In the genomic region with DNA sequence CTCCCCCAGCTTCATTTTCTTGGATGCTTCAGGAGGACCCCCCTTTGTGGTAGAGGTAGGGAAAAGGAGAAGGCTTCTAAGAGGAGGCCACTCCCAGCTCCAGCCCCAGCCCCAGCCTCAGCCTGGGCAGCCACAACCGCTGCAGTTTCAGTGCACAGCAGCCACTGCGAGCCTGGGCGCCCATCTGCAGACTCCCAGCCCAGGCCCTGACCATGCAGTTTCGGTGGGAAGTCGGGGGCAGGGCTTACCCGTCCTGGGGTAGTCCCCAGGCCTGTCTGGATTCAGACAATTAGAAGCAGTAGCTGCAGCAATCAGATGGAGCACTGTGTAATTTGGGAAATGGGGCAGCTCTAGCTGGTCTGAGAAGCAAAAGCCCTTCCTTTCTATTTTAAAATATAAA, we compare ENCODE assay signal across 9 cellular contexts. TPM values are rescaled to one million over a fixed set of nuclear protein-coding genes. Genes with fewer than 3 reads are reported as not detected.
DNase-seq lines count a peak whose midpoint lies in the region; ATAC-seq and TF ChIP-seq lines count a peak whose summit lies in the region.
"Had no signal": no experiment of that assay in that cellular context is flagged by ENCODE, and none has a peak within 500 bp of the region (broad histone marks: within the 10 kb centered on the region; RNA-seq: fewer than 3 reads in every experiment).

No MANE protein-coding gene starts in this region.

- H2BK5ac ChIP-seq in neuronal stem cell (ENCODE audit: low read length) = no peak overlapping the region

- H2BK120ac ChIP-seq in neuronal stem cell (ENCODE audit: low read depth, low read length) = no peak overlapping the region

- no peak overlapping the region for H2BK12ac ChIP-seq in neuronal stem cell (ENCODE audit: low read length)

- H3K4me2 ChIP-seq in neuronal stem cell (ENCODE audit: insufficient read depth, low read length, poor library complexity, severe bottlenecking) = no peak overlapping the region
- no peak overlapping the region for H3K4me2 ChIP-seq in PC-3 (ENCODE audit: low read length)

- no peaks in the 10 kb centered on the region for H3K36me3 ChIP-seq in neuronal stem cell (replicated peaks in 1 of 2; ENCODE audit: control insufficient read depth in 2 of 2, insufficient read depth in 2 of 2, low read length in 2 of 2)
- H3K36me3 ChIP-seq in PC-3 (ENCODE audit: low read depth, low read length) = no peaks in the 10 kb centered on the region

- H4K8ac ChIP-seq in neuronal stem cell (ENCODE audit: low read depth, low read length) = no peak overlapping the region

- no peak overlapping the region for H3K14ac ChIP-seq in neuronal stem cell (ENCODE audit: low read length)

- peaks cover 4 to 20% of the 10 kb centered on the region in 2 donors for H3K4me1 ChIP-seq in neuronal stem cell (ENCODE audit: control insufficient read depth in 2 of 2, insufficient read depth in 1 of 2, low read depth in 1 of 2, low read length in 2 of 2)
- no peaks in the 10 kb centered on the region for H3K4me1 ChIP-seq in PC-3 (ENCODE audit: insufficient read depth, low read length)

- DNase-seq in neuronal stem cell (ENCODE audit: low spot score) (no peak), DMS153 treated with DMSO at 0.1 percent for 48 hours (lab: John Stamatoyannopoulos, UW; ENCODE audit: unreplicated experiment) (no peak), HK-2 (ENCODE audit: unreplicated experiment) (no peak), PC-3 (no peak)
- DNase-seq: EL, SHP77 treated with DMSO at 0.1 percent for 48 hours had no signal

- peak overlapping the region; percentile 58 for H3K18ac ChIP-seq in neuronal stem cell (ENCODE audit: low read length)

- H3K79me2 ChIP-seq in PC-3 (ENCODE audit: low read length) = no peaks in the 10 kb centered on the region

- no peak overlapping the region for H3K23ac ChIP-seq in neuronal stem cell (ENCODE audit: low read depth, low read length, poor library complexity)

- CTCF ChIA-PET in PC-3 (lab: Charles Lee) = no interaction called here

- H3K4me3 ChIP-seq in neuronal stem cell (ENCODE audit: low read length in 2 of 2) (no peak overlapping the region), PC-3 (ENCODE audit: low read length) (no peak overlapping the region)

- H2AFZ ChIP-seq in neuronal stem cell (ENCODE audit: low read length) (peak overlapping the region; percentile 27), PC-3 (ENCODE audit: low read length) (no peak overlapping the region)

- no peaks in the 10 kb centered on the region for H4K20me1 ChIP-seq in PC-3 (ENCODE audit: low read length)

- H2BK15ac ChIP-seq in neuronal stem cell (ENCODE audit: low read length) = no peak overlapping the region

- no TSS peak for BruUV-seq in PC-3 (replicated peaks; lab: Mats Ljungman, UMichigan)

- H3K27me3 ChIP-seq in neuronal stem cell (ENCODE audit: control insufficient read depth in 3 of 3, insufficient read depth in 3 of 3, low read depth in 1 of 3, low read length in 3 of 3) (no peaks in the 10 kb centered on the region), PC-3 (ENCODE audit: low read length) (no peaks in the 10 kb centered on the region)

- H3K9me2 ChIP-seq in PC-3 (replicated peaks; ENCODE audit: low read length) = no peaks in the 10 kb centered on the region

- ATAC-seq in GM19023 (IDR thresholded peaks at IDR 0.05; ENCODE audit: unreplicated experiment) (peak; percentile 91), GM21737 (IDR thresholded peaks at IDR 0.05; ENCODE audit: unreplicated experiment) (peak; percentile 62), HG03571 (IDR thresholded peaks at IDR 0.05; ENCODE audit: unreplicated experiment) (peak; percentile 63), PC-3 (no peak)

- H2AK5ac ChIP-seq in neuronal stem cell (ENCODE audit: low read depth, low read length) = no peak overlapping the region

- no CpG with 5 or more reads among the region's 6 CpGs for WGBS in neuronal stem cell (ENCODE audit: extremely low coverage in 2 of 2, insufficient read length in 2 of 2, insufficient replicate concordance in 1 of 2), 2 donors

- no peaks in the 10 kb centered on the region for H3F3A ChIP-seq in PC-3 (ENCODE audit: low read length, unreplicated experiment)

- POLR2A ChIA-PET in PC-3 (lab: Charles Lee; ENCODE audit: unreplicated experiment) = no interaction called here

- H3K27ac ChIP-seq in neuronal stem cell (replicated peaks; ENCODE audit: low read length) = no peak overlapping the region
- H3K27ac ChIP-seq in PC-3 (ENCODE audit: low read length) = no peak overlapping the region

- intact Hi-C loops in PC-3 (cut with micrococcal nuclease) = no loop called here

- H3K9me3 ChIP-seq in neuronal stem cell (replicated peaks in 1 of 2; ENCODE audit: control insufficient read depth in 2 of 2, insufficient read depth in 1 of 2, low read depth in 1 of 2, low read length in 2 of 2) (peaks cover 0 to 8% of the 10 kb centered on the region in 2 donors), PC-3 (ENCODE audit: low read length) (no peaks in the 10 kb centered on the region)

- no peak overlapping the region for H3K4ac ChIP-seq in neuronal stem cell (ENCODE audit: low read length)

- H3K79me1 ChIP-seq in neuronal stem cell (ENCODE audit: low read depth, low read length) = no peaks in the 10 kb centered on the region

- H4K91ac ChIP-seq in neuronal stem cell (ENCODE audit: low read depth, low read length, poor library complexity) = no peak overlapping the region

- H3K9ac ChIP-seq in neuronal stem cell (ENCODE audit: low read depth, low read length, poor library complexity) (no peak overlapping the region), PC-3 (ENCODE audit: low read length) (no peak overlapping the region)

- TF ChIP-seq CTCF in PC-3 (conservative IDR thresholded peaks at IDR 0.05; ENCODE audit: low read depth, low read length) = no peak

RNA-seq across cellular contexts. Expression of a gene that starts 28.6 kb away (rescaled TPM):
- polyA plus RNA-seq in neuronal stem cell (2013, experiment 1 of 2) = 167 TPM
- polyA plus RNA-seq in neuronal stem cell (2013, experiment 2 of 2) = 168 TPM
- total RNA-seq in PC-3 (2014; rRNA removed) = 111 and 113 TPM in 2 replicates

RNA-seq across cellular contexts. Expression of a gene that starts 31.7 kb away (rescaled TPM):
- not detected for polyA plus RNA-seq in neuronal stem cell (2013, experiment 1 of 2)
- not detected for polyA plus RNA-seq in neuronal stem cell (2013, experiment 2 of 2)
- 0.07 and 0.81 TPM in 2 replicates for total RNA-seq in PC-3 (2014; rRNA removed)
